18 cellular contexts compared by ENCODE assay signal in the genomic region with DNA sequence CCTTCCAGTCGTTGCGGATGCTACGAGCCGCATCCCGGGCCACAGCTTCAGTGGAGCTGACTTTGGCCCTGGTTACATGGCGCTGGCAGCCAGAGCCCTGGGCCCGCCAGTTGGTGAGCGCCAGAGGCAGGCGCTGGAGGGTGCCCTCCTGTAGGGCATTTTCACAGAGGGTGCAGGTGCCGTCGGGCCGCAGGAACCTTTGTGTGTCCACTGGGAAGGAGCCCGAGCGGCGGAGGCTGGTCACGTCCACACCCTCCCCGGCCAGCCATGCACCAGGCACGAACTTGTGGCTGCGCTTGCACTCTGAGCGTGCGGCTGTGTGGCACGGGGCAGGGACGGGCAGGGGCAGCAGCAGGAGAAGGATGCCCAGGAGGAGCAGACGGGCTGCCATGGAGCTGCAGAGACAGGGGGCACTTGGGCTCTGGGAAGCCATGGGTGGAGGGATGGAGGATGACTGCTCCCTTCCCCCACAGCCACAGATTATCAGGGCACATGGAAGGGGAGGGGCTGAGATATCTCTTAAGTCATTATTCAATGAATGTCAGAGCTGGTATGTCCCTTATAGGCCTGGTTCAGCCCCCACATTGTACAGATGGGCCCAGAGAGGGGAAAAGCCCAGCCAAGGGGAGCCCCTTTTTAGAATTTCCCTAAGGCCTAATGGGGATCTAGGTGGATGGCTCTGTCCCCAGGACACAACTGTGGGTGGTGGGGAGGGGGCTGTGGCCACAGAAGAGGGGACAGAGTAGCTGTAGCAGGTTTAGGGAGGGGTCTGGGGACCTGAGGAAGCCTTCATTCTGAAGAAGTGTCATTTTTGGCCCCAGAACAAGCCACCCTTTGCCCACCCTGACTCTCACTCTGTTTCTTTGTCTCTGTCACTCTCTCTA. TPM values are rescaled to one million over a fixed set of nuclear protein-coding genes. Genes with fewer than 3 reads are reported as not detected.
DNase-seq lines count a peak whose midpoint lies in the region; ATAC-seq and TF ChIP-seq lines count a peak whose summit lies in the region.
"Had no signal": no experiment of that assay in that cellular context is flagged by ENCODE, and none has a peak within 500 bp of the region (broad histone marks: within the 10 kb centered on the region; RNA-seq: fewer than 3 reads in every experiment).

No MANE protein-coding gene starts in this region.

- ATAC-seq in activated CD4-positive, alpha-beta T cell treated with anti-CD3 and anti-CD28 coated beads for 36 hours, result no peak
- ATAC-seq in IMR-90 (ENCODE audit: low read depth) (no peak), psoas muscle (no peak)
- no peak for ATAC-seq in activated naive CD8-positive, alpha-beta T cell treated with anti-CD3 and anti-CD28 coated beads, Interleukin-2, amount 50 U/mL, for 24 hours
- ATAC-seq: Right ventricle myocardium inferior had no signal

- H4K20me1 ChIP-seq in IMR-90 (ENCODE audit: insufficient read depth, low read length), result no peaks in the 10 kb centered on the region

- peak overlapping the region; percentile 51 for H3K4me3 Mint-ChIP-seq in activated CD4-positive, alpha-beta T cell treated with anti-CD3 and anti-CD28 coated beads for 36 hours
- peak overlapping the region; percentile 98 for H3K4me3 Mint-ChIP-seq in activated naive CD8-positive, alpha-beta T cell treated with anti-CD3 and anti-CD28 coated beads, Interleukin-2, amount 50 U/mL, for 24 hours
- H3K4me3 Mint-ChIP-seq: memory B cell had no signal

- no peak overlapping the region for H2BK12ac ChIP-seq in neuronal stem cell (ENCODE audit: low read length)

- no peak overlapping the region for H3K18ac ChIP-seq in IMR-90 (ENCODE audit: low read depth, low read length)
- H3K18ac ChIP-seq in neuronal stem cell (ENCODE audit: low read length), result peak overlapping the region; percentile 82

- no peak for TF ChIP-seq POLR2A in IMR-90 (IDR thresholded peaks at IDR 0.05; ENCODE audit: low read depth, low read length)

- no peaks in the 10 kb centered on the region for H3K79me1 ChIP-seq in IMR-90 (ENCODE audit: low read depth in 1 of 2, low read length in 2 of 2)
- no peaks in the 10 kb centered on the region for H3K79me1 ChIP-seq in neuronal stem cell (ENCODE audit: low read depth, low read length)

- no peak overlapping the region for H4K91ac ChIP-seq in IMR-90 (ENCODE audit: insufficient read depth, low read depth, low read length)
- H4K91ac ChIP-seq in neuronal stem cell (ENCODE audit: low read depth, low read length, poor library complexity), result no peak overlapping the region

- H3K56ac ChIP-seq in IMR-90 (ENCODE audit: extremely low read depth, insufficient read depth, low read length), result no peak overlapping the region

- H4K5ac ChIP-seq in IMR-90 (ENCODE audit: low read depth, low read length), result no peak overlapping the region

- H3K27me3 Mint-ChIP-seq in activated CD4-positive, alpha-beta T cell treated with anti-CD3 and anti-CD28 coated beads for 36 hours, result no peaks in the 10 kb centered on the region
- no peaks in the 10 kb centered on the region for H3K27me3 Mint-ChIP-seq in activated naive CD8-positive, alpha-beta T cell treated with anti-CD3 and anti-CD28 coated beads, Interleukin-2, amount 50 U/mL, for 24 hours
- H3K27me3 Mint-ChIP-seq: memory B cell had no signal

- TF ChIP-seq CTCF in IMR-90 (conservative IDR thresholded peaks at IDR 0.05; ENCODE audit: low read depth, low read length) (no peak), psoas muscle (IDR thresholded peaks at IDR 0.05) (no peak), GM13976 (IDR thresholded peaks at IDR 0.05; ENCODE audit: borderline replicate concordance, control extremely low read depth, extremely low read depth, insufficient read depth, missing control alignments) (no peak)

- dilution Hi-C loops in IMR-90 (cut with HindIII; ENCODE audit: low sequenced_read_pairs, unreplicated experiment), result no loop called here

- DNase-seq in activated CD4-positive, alpha-beta T cell treated with anti-CD3 and anti-CD28 coated beads for 36 hours, result no peak
- no peak for DNase-seq in activated CD4-positive, alpha-beta T cell treated with anti-CD3 and anti-CD28 coated beads, Interleukin-2, amount 50 U/mL, for 4 hours
- DNase-seq in IMR-90, result no peak
- DNase-seq in activated naive CD8-positive, alpha-beta T cell treated with anti-CD3 and anti-CD28 coated beads, Interleukin-2, amount 50 U/mL, for 24 hours, result no peak
- DNase-seq in neuronal stem cell (ENCODE audit: low spot score), result no peak
- DNase-seq in psoas muscle, result no peak
- no peak for DNase-seq in GM13976 (ENCODE audit: low spot score)
- no peak for DNase-seq in activated effector memory CD4-positive, alpha-beta T cell treated with anti-CD3 and anti-CD28 coated beads, Interleukin-2, amount 50 U/mL, for 16 hours
- DNase-seq: activated CD4-positive, alpha-beta T cell treated with anti-CD3 and anti-CD28 coated beads for 1 hour; KG1; NCI-H1092; NCI-H524 treated with DMSO at 0.1 percent for 48 hours; transverse colon had no signal

- no peak overlapping the region for H3K27ac Mint-ChIP-seq in activated CD4-positive, alpha-beta T cell treated with anti-CD3 and anti-CD28 coated beads for 36 hours
- peak overlapping the region; percentile 83 for H3K27ac Mint-ChIP-seq in activated naive CD8-positive, alpha-beta T cell treated with anti-CD3 and anti-CD28 coated beads, Interleukin-2, amount 50 U/mL, for 24 hours
- H3K27ac Mint-ChIP-seq: memory B cell had no signal

- H4K8ac ChIP-seq in IMR-90 (ENCODE audit: low read depth in 2 of 2, low read length in 2 of 2) (no peak overlapping the region), neuronal stem cell (ENCODE audit: low read depth, low read length) (no peak overlapping the region)

- no peak overlapping the region for H2BK120ac ChIP-seq in IMR-90 (ENCODE audit: low read depth, low read length)
- no peak overlapping the region for H2BK120ac ChIP-seq in neuronal stem cell (ENCODE audit: low read depth, low read length)

- H3K4ac ChIP-seq in IMR-90 (ENCODE audit: low read depth, low read length), result no peak overlapping the region
- H3K4ac ChIP-seq in neuronal stem cell (ENCODE audit: low read length), result no peak overlapping the region

- no peak overlapping the region for H2BK15ac ChIP-seq in IMR-90 (ENCODE audit: low read depth, low read length)
- H2BK15ac ChIP-seq in neuronal stem cell (ENCODE audit: low read length), result peak overlapping the region; percentile 87

- H2AFZ ChIP-seq in IMR-90 (replicated peaks; ENCODE audit: low read length, poor library complexity) (no peak overlapping the region), neuronal stem cell (ENCODE audit: low read length) (no peak overlapping the region)

- H2BK5ac ChIP-seq in IMR-90 (ENCODE audit: low read depth, low read length, poor library complexity, severe bottlenecking) (no peak overlapping the region), neuronal stem cell (ENCODE audit: low read length) (no peak overlapping the region)

- no peaks in the 10 kb centered on the region for H3K9me1 ChIP-seq in IMR-90 (ENCODE audit: insufficient read depth, low read length)

- BruUV-seq in IMR-90 (replicated peaks; lab: Mats Ljungman, UMichigan), result no TSS peak

- H3K9ac ChIP-seq in IMR-90 (ENCODE audit: low read depth, low read length) (no peak overlapping the region), neuronal stem cell (ENCODE audit: low read depth, low read length, poor library complexity) (no peak overlapping the region)

- 85% methylated on average over 17 of the region's 24 CpGs; no CpG with 5 or more reads in 1 of the 2 experiments for WGBS in IMR-90 (ENCODE audit: extremely low coverage in 2 of 2, insufficient read length in 1 of 2), 2 experiments
- WGBS in neuronal stem cell (ENCODE audit: extremely low coverage in 2 of 2, insufficient read length in 2 of 2, insufficient replicate concordance in 1 of 2), 2 donors, result no CpG with 5 or more reads among the region's 24 CpGs
- WGBS in psoas muscle, 3 donors, result 95 to 98% (median 96%) methylated on average over 24 of the region's 24 CpGs

- H3K27ac ChIP-seq in IMR-90 (ENCODE audit: insufficient read depth, low read length) (no peak overlapping the region), neuronal stem cell (replicated peaks; ENCODE audit: low read length) (no peak overlapping the region), psoas muscle (no peak overlapping the region)
- H3K27ac ChIP-seq: C4-2B, transverse colon had no signal

- in situ Hi-C loops in IMR-90 (cut with MboI; ENCODE audit: low sequenced_read_pairs) (no loop called here), GM13976 (cut with MboI; ENCODE audit: low sequenced_read_pairs, unreplicated experiment) (no loop called here)

- CTCF ChIA-PET in activated CD4-positive, alpha-beta T cell treated with anti-CD3 and anti-CD28 coated beads for 36 hours (lab: Charles Lee), result interaction anchor here (0.8 to 1.3 kb wide), 2 partner anchors 18 to 52 kb away, joined by 4 read pairs; no protein-coding TSS in a partner anchor
- CTCF ChIA-PET in IMR-90 (lab: Yijun Ruan, JAX), result interaction anchor here (0.6 kb wide), 1 partner anchor 42 kb away, joined by 5 read pairs; no protein-coding TSS in a partner anchor

- no peaks in the 10 kb centered on the region for H3K4me1 ChIP-seq in IMR-90 (ENCODE audit: control insufficient read depth, insufficient read depth, low read length)
- H3K4me1 ChIP-seq in neuronal stem cell (ENCODE audit: control insufficient read depth in 2 of 2, insufficient read depth in 1 of 2, low read depth in 1 of 2, low read length in 2 of 2), result no peaks in the 10 kb centered on the region
- no peaks in the 10 kb centered on the region for H3K4me1 ChIP-seq in psoas muscle
- H3K4me1 ChIP-seq: transverse colon had no signal

- H3K14ac ChIP-seq in IMR-90 (replicated peaks; ENCODE audit: low read depth, low read length), result no peak overlapping the region
- H3K14ac ChIP-seq in neuronal stem cell (ENCODE audit: low read length), result peak overlapping the region; percentile 91

- no peaks in the 10 kb centered on the region for H3K36me3 ChIP-seq in IMR-90 (ENCODE audit: control insufficient read depth, insufficient read depth, low read length)
- no peaks in the 10 kb centered on the region for H3K36me3 ChIP-seq in neuronal stem cell (replicated peaks in 1 of 2; ENCODE audit: control insufficient read depth in 2 of 2, insufficient read depth in 2 of 2, low read length in 2 of 2)
- no peaks in the 10 kb centered on the region for H3K36me3 ChIP-seq in psoas muscle (ENCODE audit: insufficient read depth in 1 of 2, low read depth in 1 of 2)
- H3K36me3 ChIP-seq: transverse colon had no signal

- H3K4me3 ChIP-seq in IMR-90 (ENCODE audit: insufficient read depth, low read depth, low read length), result no peak overlapping the region
- no peak overlapping the region for H3K4me3 ChIP-seq in neuronal stem cell (ENCODE audit: low read length in 2 of 2)
- no peak overlapping the region for H3K4me3 ChIP-seq in psoas muscle

- peaks cover 12% of the 10 kb centered on the region for H3K36me3 Mint-ChIP-seq in activated CD4-positive, alpha-beta T cell treated with anti-CD3 and anti-CD28 coated beads for 36 hours (ENCODE audit: low read depth)
- H3K36me3 Mint-ChIP-seq in activated naive CD8-positive, alpha-beta T cell treated with anti-CD3 and anti-CD28 coated beads, Interleukin-2, amount 50 U/mL, for 24 hours (ENCODE audit: low read depth), result peaks cover 60% of the 10 kb centered on the region
- H3K36me3 Mint-ChIP-seq: memory B cell had no signal

- H2AK9ac ChIP-seq in IMR-90 (replicated peaks; ENCODE audit: low read depth, low read length, poor library complexity), result peak overlapping the region; percentile 28

- no peaks in the 10 kb centered on the region for H3K9me3 ChIP-seq in IMR-90 (ENCODE audit: control insufficient read depth, insufficient read depth, low read length)
- no peaks in the 10 kb centered on the region for H3K9me3 ChIP-seq in neuronal stem cell (replicated peaks in 1 of 2; ENCODE audit: control insufficient read depth in 2 of 2, insufficient read depth in 1 of 2, low read depth in 1 of 2, low read length in 2 of 2)
- no peaks in the 10 kb centered on the region for H3K9me3 ChIP-seq in psoas muscle
- H3K9me3 ChIP-seq: transverse colon had no signal

- POLR2A ChIA-PET in activated CD4-positive, alpha-beta T cell treated with anti-CD3 and anti-CD28 coated beads for 36 hours (lab: Charles Lee), result no interaction called here
- POLR2A ChIA-PET in IMR-90 (lab: Charles Lee; ENCODE audit: unreplicated experiment), result no interaction called here

- intact Hi-C loops in activated CD4-positive, alpha-beta T cell treated with anti-CD3 and anti-CD28 coated beads for 36 hours (cut with DNase I, micrococcal nuclease), result no loop called here
- intact Hi-C loops in IMR-90 (cut with micrococcal nuclease), result no loop called here
- intact Hi-C loops in psoas muscle (cut with DNase I), result no loop called here

- H3K4me2 ChIP-seq in IMR-90 (ENCODE audit: low read depth, low read length) (no peak overlapping the region), neuronal stem cell (ENCODE audit: insufficient read depth, low read length, poor library complexity, severe bottlenecking) (no peak overlapping the region)

- H2BK20ac ChIP-seq in IMR-90 (ENCODE audit: low read depth, low read length), result no peak overlapping the region

- H2AK5ac ChIP-seq in IMR-90 (ENCODE audit: low read depth, low read length) (no peak overlapping the region), neuronal stem cell (ENCODE audit: low read depth, low read length) (peak overlapping the region; percentile 60)

- no peaks in the 10 kb centered on the region for H3K9me3 Mint-ChIP-seq in activated CD4-positive, alpha-beta T cell treated with anti-CD3 and anti-CD28 coated beads for 36 hours (ENCODE audit: low read depth)
- H3K9me3 Mint-ChIP-seq in activated naive CD8-positive, alpha-beta T cell treated with anti-CD3 and anti-CD28 coated beads, Interleukin-2, amount 50 U/mL, for 24 hours, result no peaks in the 10 kb centered on the region
- H3K9me3 Mint-ChIP-seq: memory B cell had no signal

- no peak for TF ChIP-seq RAD21 in IMR-90 (IDR thresholded peaks at IDR 0.05; ENCODE audit: low read length)

- no peak overlapping the region for H3K23ac ChIP-seq in IMR-90 (ENCODE audit: low read depth, low read length)
- peak overlapping the region; percentile 56 for H3K23ac ChIP-seq in neuronal stem cell (ENCODE audit: low read depth, low read length, poor library complexity)

- peaks cover 22% of the 10 kb centered on the region for H3K4me1 Mint-ChIP-seq in activated CD4-positive, alpha-beta T cell treated with anti-CD3 and anti-CD28 coated beads for 36 hours
- peaks cover 81% of the 10 kb centered on the region for H3K4me1 Mint-ChIP-seq in activated naive CD8-positive, alpha-beta T cell treated with anti-CD3 and anti-CD28 coated beads, Interleukin-2, amount 50 U/mL, for 24 hours
- H3K4me1 Mint-ChIP-seq: memory B cell had no signal

- peaks cover 22% of the 10 kb centered on the region for H3K27me3 ChIP-seq in IMR-90 (ENCODE audit: control insufficient read depth, insufficient read depth, low read length)
- peaks cover 0 to 4% (median 0%) of the 10 kb centered on the region in 3 experiments for H3K27me3 ChIP-seq in neuronal stem cell (ENCODE audit: control insufficient read depth in 3 of 3, insufficient read depth in 3 of 3, low read depth in 1 of 3, low read length in 3 of 3)
- no peaks in the 10 kb centered on the region for H3K27me3 ChIP-seq in psoas muscle (ENCODE audit: insufficient read depth in 3 of 3, low read length in 2 of 3)
- H3K27me3 ChIP-seq: transverse colon had no signal

RNA-seq across cellular contexts. Expression of a gene that starts 1.8 kb away (rescaled TPM):
- total RNA-seq in activated CD4-positive, alpha-beta T cell treated with anti-CD3 and anti-CD28 coated beads for 36 hours, result 10 to 100 TPM; 21.8 to 28.6 TPM
- not detected in 2 replicates for total RNA-seq in IMR-90 (2012; rRNA removed)
- polyA plus RNA-seq in IMR-90 (2012; rRNA removed), result not detected in 2 replicates
- not detected in 2 replicates for polyA plus RNA-seq in IMR-90 (2012; cell fraction: cytosol; rRNA removed)
- not detected in 2 replicates for polyA plus RNA-seq in IMR-90 (2012; cell fraction: nucleus; rRNA removed; ENCODE audit: low replicate concordance)
- not detected for polyA plus RNA-seq in neuronal stem cell (2013, experiment 1 of 2)
- not detected for polyA plus RNA-seq in neuronal stem cell (2013, experiment 2 of 2)
- 1 to 10 TPM; 1.6 to 3.4 (median 1.8) TPM for total RNA-seq in psoas muscle
- polyA plus RNA-seq in psoas muscle, result under 1 TPM; 0.33 to 0.72 (median 0.43) TPM
- total RNA-seq: cerebellum had no signal
- polyA plus RNA-seq: neural cell had no signal

Comparison
In these comparisons a context has a peak if more than half of its experiments do, and no peak if none do; other contexts are left out.
1. RNA of a gene that starts 1.8 kb away (total RNA-seq): 21.8 to 28.6 TPM in activated CD4-positive, alpha-beta T cell treated with anti-CD3 and anti-CD28 coated beads for 36 hours; 1.6 to 3.4 TPM in psoas muscle and not detected in IMR-90; every median in the first group is over 4 times any median in the second.